ENCODE assay signal across 7 cellular contexts in genomic region chr1:219812491-219813221, GRCh38.
DNase-seq lines count a peak whose midpoint lies in the region; ATAC-seq and TF ChIP-seq lines count a peak whose summit lies in the region.

No MANE protein-coding gene starts in this region.

- H3K4me1 Mint-ChIP-seq in brain = no peaks in the 10 kb centered on the region

- peak; percentile 94 for ATAC-seq in GM21528 (IDR thresholded peaks at IDR 0.05; ENCODE audit: low FRiP score, unreplicated experiment)

- H3K27me3 Mint-ChIP-seq in brain = peaks cover 3% of the 10 kb centered on the region

- TF ChIP-seq CTCF in GM06990 (IDR thresholded peaks at IDR 0.05; ENCODE audit: insufficient read depth, low read length, poor library complexity, severe bottlenecking) (peak; percentile 86), HL-60 (IDR thresholded peaks at IDR 0.05; ENCODE audit: insufficient read depth, low read length) (peak; percentile 69), brain (conservative IDR thresholded peaks at IDR 0.05) (peak; percentile 92 to 96)

- H3K27me3 ChIP-seq in GM06990 (replicated peaks; ENCODE audit: control insufficient read depth, insufficient read depth, low read length) = no peaks in the 10 kb centered on the region; the same call in none of the 2 replicates
- peaks cover 3% of the 10 kb centered on the region for H3K27me3 ChIP-seq in HL-60 (ENCODE audit: insufficient read depth, poor library complexity, severe bottlenecking)

- no peaks in the 10 kb centered on the region for H3K9me3 Mint-ChIP-seq in brain

- no peak overlapping the region for H3K27ac ChIP-seq in HL-60 (replicated peaks)
- H3K27ac ChIP-seq in substantia nigra (ENCODE audit: low read depth, low read length, poor library complexity, severe bottlenecking) = no peak overlapping the region

- H3K36me3 Mint-ChIP-seq in brain = no peaks in the 10 kb centered on the region

- H3K4me3 ChIP-seq in GM06990 (replicated peaks; ENCODE audit: low read depth, low read length) = no peak overlapping the region
- no peak overlapping the region for H3K4me3 ChIP-seq in HL-60 (replicated peaks; ENCODE audit: insufficient read depth, low read length)

- H3K36me3 ChIP-seq in GM06990 (ENCODE audit: control insufficient read depth, insufficient read depth, low read length) = no peaks in the 10 kb centered on the region

- no peak for DNase-seq in GM06990 (ENCODE audit: extremely low read depth, insufficient read length)
- peak in 1 of 2 experiments; percentile 50 for DNase-seq in HL-60 (ENCODE audit: low read depth in 1 of 2, low spot score in 1 of 2)
- DNase-seq in NCI-H69 (lab: John Stamatoyannopoulos, UW) = peak; percentile 93
- peak; percentile 88 for DNase-seq in inferior parietal cortex (ENCODE audit: extremely low spot score)
- DNase-seq in substantia nigra (lab: John Stamatoyannopoulos, UW) = peak in 35 of 49 donors; percentile 4 to 72 (median 28)

- no peak overlapping the region for H3K27ac Mint-ChIP-seq in brain

- H3K4me3 Mint-ChIP-seq in brain = no peak overlapping the region
